Comparison of ENCODE assay signal across 8 cellular contexts in the genomic region with DNA sequence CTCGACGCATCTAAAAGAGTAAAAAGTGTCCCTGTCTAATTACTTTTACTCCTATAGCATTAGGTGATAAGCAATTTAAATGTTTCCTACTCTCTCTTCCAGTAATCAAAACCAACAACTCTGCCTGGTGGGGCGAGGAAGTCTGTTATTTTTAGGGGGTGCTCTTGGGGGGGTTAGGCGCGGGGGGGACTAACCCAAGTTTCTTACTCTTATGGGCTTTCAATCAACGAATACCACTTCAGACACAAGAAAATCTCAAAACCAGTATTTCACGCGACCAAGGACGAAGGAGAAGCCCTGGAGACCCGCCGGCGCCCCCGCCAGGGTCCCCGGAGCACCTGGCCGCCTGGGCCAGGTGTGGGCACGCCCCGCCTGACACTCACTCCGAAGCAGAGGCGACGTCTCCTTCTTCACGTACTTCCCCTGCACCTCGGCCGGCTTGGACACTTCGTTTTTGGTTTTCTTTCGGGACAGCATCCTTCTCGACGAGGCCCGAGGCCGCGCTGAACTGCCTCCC. TPM values are rescaled to one million over a fixed set of nuclear protein-coding genes. Genes with fewer than 3 reads are reported as not detected.
DNase-seq lines count a peak whose midpoint lies in the region; ATAC-seq and TF ChIP-seq lines count a peak whose summit lies in the region.

No MANE protein-coding gene starts in this region.

- H3K27ac ChIP-seq in HUES64 (ENCODE audit: low read depth, low read length) (peak overlapping the region; percentile 94), gastroesophageal sphincter (peak overlapping the region; percentile 87 to 99 (median 97))

- 0% methylated on average over 28 of the region's 30 CpGs for WGBS in HUES64
- 0 to 2% methylated on average over 7 to 26 of the region's 30 CpGs for WGBS in gastroesophageal sphincter (ENCODE audit: low coverage in 1 of 2), 2 donors

- peaks cover 42% of the 10 kb centered on the region for H3K4me1 ChIP-seq in HUES64 (ENCODE audit: insufficient read depth, low read length)
- peaks cover 0 to 41% (median 2%) of the 10 kb centered on the region in 3 donors for H3K4me1 ChIP-seq in gastroesophageal sphincter

- no peaks in the 10 kb centered on the region for H3K9me3 ChIP-seq in HUES64 (ENCODE audit: insufficient read depth, low read depth, low read length)
- H3K9me3 ChIP-seq in gastroesophageal sphincter = no peaks in the 10 kb centered on the region

- TF ChIP-seq POLR2A in gastroesophageal sphincter (IDR thresholded peaks at IDR 0.05) = no peak

- H3K9me3 Mint-ChIP-seq in activated T-cell treated with anti-CD3 and anti-CD28 coated beads, Interleukin-2, amount 50 U/mL, for 24 hours = no peaks in the 10 kb centered on the region

- intact Hi-C loops in sciatic nerve (cut with DNase I) = no loop called here

- ATAC-seq in GM21381 (IDR thresholded peaks at IDR 0.05; ENCODE audit: unreplicated experiment) = peak; percentile 44
- ATAC-seq in gastroesophageal sphincter = peak; percentile 45
- ATAC-seq in sciatic nerve = peak; percentile 33
- no peak for ATAC-seq in HG03469 (IDR thresholded peaks at IDR 0.05; ENCODE audit: unreplicated experiment)

- TF ChIP-seq CTCF in GM12864 (IDR thresholded peaks at IDR 0.05; ENCODE audit: low read depth, low read length, missing control alignments) (no peak), gastroesophageal sphincter (IDR thresholded peaks at IDR 0.05) (no peak)

- peak overlapping the region; percentile 78 for H3K27ac Mint-ChIP-seq in activated T-cell treated with anti-CD3 and anti-CD28 coated beads, Interleukin-2, amount 50 U/mL, for 24 hours

- H3K4me3 Mint-ChIP-seq in activated T-cell treated with anti-CD3 and anti-CD28 coated beads, Interleukin-2, amount 50 U/mL, for 24 hours = no peak overlapping the region

- peaks cover 23% of the 10 kb centered on the region for H3K4me1 Mint-ChIP-seq in activated T-cell treated with anti-CD3 and anti-CD28 coated beads, Interleukin-2, amount 50 U/mL, for 24 hours (ENCODE audit: low read depth)

- H3K9ac ChIP-seq in HUES64 (ENCODE audit: low read depth, low read length) = peak overlapping the region; percentile 92

- H3K27me3 ChIP-seq in HUES64 (ENCODE audit: insufficient read depth, low read length) (no peaks in the 10 kb centered on the region), gastroesophageal sphincter (no peaks in the 10 kb centered on the region)

- peaks cover 25% of the 10 kb centered on the region for H3K36me3 Mint-ChIP-seq in activated T-cell treated with anti-CD3 and anti-CD28 coated beads, Interleukin-2, amount 50 U/mL, for 24 hours (ENCODE audit: low read depth)

- DNase-seq in GM12864 (ENCODE audit: low read depth) (no peak), sciatic nerve (ENCODE audit: low spot score) (no peak), GM19240 (ENCODE audit: insufficient read length, low spot score) (no peak)
- no peak for DNase-seq in activated T-cell treated with anti-CD3 and anti-CD28 coated beads, Interleukin-2, amount 50 U/mL, for 24 hours

- peak overlapping the region; percentile 75 for H3K4me3 ChIP-seq in GM12864 (ENCODE audit: low read depth, low read length)
- H3K4me3 ChIP-seq in HUES64 (ENCODE audit: low read length) = peak overlapping the region; percentile 85
- peak overlapping the region; percentile 61 to 93 for H3K4me3 ChIP-seq in gastroesophageal sphincter

- no peak for TF ChIP-seq EP300 in gastroesophageal sphincter (IDR thresholded peaks at IDR 0.05)

- H3K36me3 ChIP-seq in HUES64 (ENCODE audit: insufficient read depth, low read length) (peaks cover 18% of the 10 kb centered on the region), gastroesophageal sphincter (peaks cover 0 to 10% of the 10 kb centered on the region in 2 donors)

- H3K27me3 Mint-ChIP-seq in activated T-cell treated with anti-CD3 and anti-CD28 coated beads, Interleukin-2, amount 50 U/mL, for 24 hours = no peaks in the 10 kb centered on the region

RNA-seq across cellular contexts. Expression of a gene that starts 0.6 kb away (rescaled TPM):
- 43.6 TPM for polyA plus RNA-seq in HUES64 (2013, experiment 1 of 2)
- polyA plus RNA-seq in HUES64 (2013, experiment 2 of 2) = 44.2 TPM
- total RNA-seq in gastroesophageal sphincter = 10 to 100 TPM; 34.8 to 48.7 (median 42.5) TPM
- total RNA-seq in sciatic nerve = 61.6 TPM
